ENCODE assay signal across 8 cellular contexts in genomic region chr5:179732412-179732917, GRCh38. TPM values are rescaled to one million over a fixed set of nuclear protein-coding genes. Genes with fewer than 3 reads are reported as not detected.
DNase-seq lines count a peak whose midpoint lies in the region; TF ChIP-seq lines count a peak whose summit lies in the region.

TSS of gene MAML1 (plus strand) at chr5:179732822. CDS start at chr5:179733113, 291 bp downstream.

- no peak for TF ChIP-seq CTCF in GM20000 (IDR thresholded peaks at IDR 0.05; ENCODE audit: extremely low read depth, missing control alignments)

- POLR2A ChIA-PET in activated CD8-positive, alpha-beta memory T cell treated with anti-CD3 and anti-CD28 coated beads for 36 hours (lab: Charles Lee) = interaction anchor here (0.5 to 1.9 kb wide), 7 partner anchors 23 to 118 kb away, joined by 3 to 12 read pairs (median 5); partner anchors contain the start of gene HNRNPH1

- CTCF ChIA-PET in activated CD8-positive, alpha-beta memory T cell treated with anti-CD3 and anti-CD28 coated beads for 36 hours (lab: Charles Lee) = interaction anchor here (0.6 to 2.1 kb wide), 4 partner anchors 54 to 458 kb away, joined by 3 to 10 read pairs (median 4); no protein-coding TSS in a partner anchor

- DNase-seq in CMK (ENCODE audit: low read depth) (peak; percentile 96), GM20000 (ENCODE audit: low spot score) (peak; percentile 99), HT-29 (ENCODE audit: low spot score) (peak; percentile 100), NOMO-1 (lab: John Stamatoyannopoulos, UW; ENCODE audit: unreplicated experiment in 2 of 2) (peak; percentile 99 to 100), lung microvascular endothelial cell (ENCODE audit: low read depth in 2 of 2) (peak; percentile 100)
- DNase-seq in effector CD8-positive, alpha-beta T cell (lab: John Stamatoyannopoulos, UW) = peak; percentile 99
- peak; percentile 96 to 99 (median 98) for DNase-seq in stimulated activated CD4-positive, alpha-beta T cell treated with anti-CD3 and anti-CD28 coated beads, TNF-alpha, amount 100 ng/mL, for 48 hours (ENCODE audit: low read depth in 3 of 3)

RNA-seq across cellular contexts. Expression of gene MAML1, which starts in this region (rescaled TPM):
- 15.4 and 30.0 TPM in 2 replicates for total RNA-seq in HT-29 (2014; rRNA removed; shearing (Covaris generic))
- 10 to 100 TPM; 28.6 to 29.5 TPM for total RNA-seq in activated CD8-positive, alpha-beta memory T cell treated with anti-CD3 and anti-CD28 coated beads for 36 hours
- total RNA-seq in lung microvascular endothelial cell = 5.4 and 6.9 TPM in 2 replicates

Comparison
In these comparisons a context has a peak if more than half of its experiments do, and no peak if none do; other contexts are left out.
1. Peak in every context shown above with its lines: DNase-seq.